Comparison of ENCODE assay signal across 25 cellular contexts in the genomic region with DNA sequence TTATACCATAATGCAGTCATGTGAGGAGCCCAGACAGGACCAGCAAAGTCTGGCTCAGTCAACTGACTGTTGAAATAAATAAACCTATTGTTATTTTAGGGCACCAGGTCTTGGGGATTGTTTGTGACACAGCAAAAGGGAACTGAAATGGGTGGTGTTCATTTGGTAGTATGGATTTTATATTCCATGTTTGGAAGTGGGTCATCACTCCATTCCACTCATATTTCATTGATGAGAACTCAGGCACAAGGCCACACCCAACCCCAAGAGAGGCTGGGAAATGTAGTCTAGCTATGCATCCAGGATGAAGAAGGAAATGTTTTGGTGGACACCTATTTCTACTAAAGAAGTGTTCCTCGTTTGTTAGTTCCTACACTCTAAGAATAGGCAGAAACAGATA.
DNase-seq lines count a peak whose midpoint lies in the region; ATAC-seq and TF ChIP-seq lines count a peak whose summit lies in the region.
"Had no signal": no experiment of that assay in that cellular context is flagged by ENCODE, and none has a peak within 500 bp of the region (broad histone marks: within the 10 kb centered on the region; RNA-seq: fewer than 3 reads in every experiment).

No MANE protein-coding gene starts in this region.

- no peaks in the 10 kb centered on the region for H3K36me3 ChIP-seq in breast epithelium
- H3K36me3 ChIP-seq in PC-3 (ENCODE audit: low read depth, low read length): no peaks in the 10 kb centered on the region
- H3K36me3 ChIP-seq in fibroblast of lung (ENCODE audit: control insufficient read depth, insufficient read depth, low read length): no peaks in the 10 kb centered on the region
- no peaks in the 10 kb centered on the region for H3K36me3 ChIP-seq in lower lobe of right lung
- H3K36me3 ChIP-seq: suprapubic skin had no signal

- H3K27ac ChIP-seq in breast epithelium (no peak overlapping the region), PC-3 (ENCODE audit: low read length) (no peak overlapping the region), fibroblast of lung (ENCODE audit: insufficient read depth, low read length) (no peak overlapping the region), lower lobe of right lung (no peak overlapping the region)
- H3K27ac ChIP-seq: SK-N-MC, suprapubic skin had no signal

- no TSS peak for BruUV-seq in MCF 10A (replicated peaks; lab: Mats Ljungman, UMichigan)
- BruUV-seq in PC-3 (replicated peaks; lab: Mats Ljungman, UMichigan): no TSS peak

- H3K4me3 ChIP-seq in breast epithelium (no peak overlapping the region), PC-3 (ENCODE audit: low read length) (no peak overlapping the region), fibroblast of lung (replicated peaks in 1 of 4; ENCODE audit: control extremely low read depth in 1 of 4, insufficient read depth in 1 of 4, low read depth in 3 of 4, low read length in 4 of 4) (no peak overlapping the region), lower lobe of right lung (no peak overlapping the region)
- H3K4me3 ChIP-seq: SK-N-MC, suprapubic skin had no signal

- H3K27me3 ChIP-seq in breast epithelium: no peaks in the 10 kb centered on the region
- no peaks in the 10 kb centered on the region for H3K27me3 ChIP-seq in PC-3 (ENCODE audit: low read length)
- no peaks in the 10 kb centered on the region for H3K27me3 ChIP-seq in fibroblast of lung (ENCODE audit: control insufficient read depth, insufficient read depth, low read length)
- no peaks in the 10 kb centered on the region for H3K27me3 ChIP-seq in lower lobe of right lung (ENCODE audit: low read depth)
- H3K27me3 ChIP-seq: suprapubic skin had no signal

- H3K36me3 Mint-ChIP-seq in MCF 10A (ENCODE audit: insufficient read depth, unreplicated experiment): no peaks in the 10 kb centered on the region
- H3K36me3 Mint-ChIP-seq: CD4-positive, CD25-positive, alpha-beta regulatory T cell; mesothelial cell of epicardium had no signal

- TF ChIP-seq CTCF in MCF 10A (IDR thresholded peaks at IDR 0.05; ENCODE audit: unreplicated experiment) (no peak), breast epithelium (IDR thresholded peaks at IDR 0.05) (no peak), PC-3 (conservative IDR thresholded peaks at IDR 0.05; ENCODE audit: low read depth, low read length) (no peak), fibroblast of lung (conservative IDR thresholded peaks at IDR 0.05 in 1 of 2, IDR thresholded peaks at IDR 0.05 in 1 of 2; ENCODE audit: low read depth in 1 of 2, low read length in 2 of 2) (no peak), lower lobe of right lung (IDR thresholded peaks at IDR 0.05) (no peak)

- no peak overlapping the region for H2AFZ ChIP-seq in PC-3 (ENCODE audit: low read length)
- H2AFZ ChIP-seq in fibroblast of lung (ENCODE audit: low read length): no peak overlapping the region

- POLR2A ChIA-PET in MCF 10A (lab: Yijun Ruan, JAX) (interaction anchor here (0.5 to 1.2 kb wide), 4 partner anchors 37 to 209 kb away, joined by 3 to 5 read pairs (median 4); no protein-coding TSS in a partner anchor), PC-3 (lab: Charles Lee; ENCODE audit: unreplicated experiment) (no interaction called here)

- ATAC-seq in PC-3 (peak; percentile 22; the same call in 1 of the 2 replicates), lower lobe of right lung (no peak)
- ATAC-seq: left colon had no signal

- H3K27ac Mint-ChIP-seq in MCF 10A (ENCODE audit: low read depth, unreplicated experiment): peak overlapping the region; percentile 16
- H3K27ac Mint-ChIP-seq: activated naive CD8-positive, alpha-beta T cell treated with anti-CD3 and anti-CD28 coated beads, Interleukin-2, amount 50 U/mL, for 24 hours; CD4-positive, CD25-positive, alpha-beta regulatory T cell; IgD-negative memory B cell; mesothelial cell of epicardium; nephron progenitor cell; progenitor cell of endocrine pancreas had no signal

- no peaks in the 10 kb centered on the region for H3K27me3 Mint-ChIP-seq in MCF 10A (ENCODE audit: insufficient read depth, unreplicated experiment)
- H3K27me3 Mint-ChIP-seq: CD4-positive, CD25-positive, alpha-beta regulatory T cell; IgD-negative memory B cell; progenitor cell of endocrine pancreas had no signal

- H3K79me2 ChIP-seq in PC-3 (ENCODE audit: low read length): no peaks in the 10 kb centered on the region
- no peaks in the 10 kb centered on the region for H3K79me2 ChIP-seq in fibroblast of lung (ENCODE audit: control insufficient read depth, insufficient read depth, low read length)

- H4K20me1 ChIP-seq in PC-3 (ENCODE audit: low read length): no peaks in the 10 kb centered on the region
- no peaks in the 10 kb centered on the region for H4K20me1 ChIP-seq in fibroblast of lung (ENCODE audit: control insufficient read depth, extremely low read depth, insufficient read depth, low read length)

- H3K9me3 ChIP-seq in breast epithelium: no peaks in the 10 kb centered on the region
- no peaks in the 10 kb centered on the region for H3K9me3 ChIP-seq in PC-3 (ENCODE audit: low read length)
- H3K9me3 ChIP-seq in fibroblast of lung (ENCODE audit: control insufficient read depth, insufficient read depth, low read depth, low read length): no peaks in the 10 kb centered on the region
- H3K9me3 ChIP-seq in lower lobe of right lung: no peaks in the 10 kb centered on the region
- H3K9me3 ChIP-seq: suprapubic skin had no signal

- no peak for TF ChIP-seq POLR2A in breast epithelium (IDR thresholded peaks at IDR 0.05)

- H3K4me3 Mint-ChIP-seq in MCF 10A (ENCODE audit: unreplicated experiment): no peak overlapping the region
- H3K4me3 Mint-ChIP-seq: activated naive CD8-positive, alpha-beta T cell treated with anti-CD3 and anti-CD28 coated beads, Interleukin-2, amount 50 U/mL, for 24 hours; CD4-positive, CD25-positive, alpha-beta regulatory T cell; mesothelial cell of epicardium; nephron progenitor cell had no signal

- peak; percentile 15 for DNase-seq in MCF 10A (ENCODE audit: unreplicated experiment)
- DNase-seq in breast epithelium (ENCODE audit: low spot score in 2 of 2): no peak
- peak; percentile 74 for DNase-seq in PC-3
- peak; percentile 6 to 23 for DNase-seq in fibroblast of lung (ENCODE audit: low read depth in 2 of 2)
- DNase-seq in SHP77 (lab: John Stamatoyannopoulos, UW): no peak
- DNase-seq in NCI-H1417 (lab: John Stamatoyannopoulos, UW): no peak
- DNase-seq in H4 (ENCODE audit: low spot score): no peak
- no peak for DNase-seq in lower lobe of right lung
- DNase-seq: 8988T; activated CD4-positive, CD25-positive, alpha-beta regulatory T cell treated with anti-CD3 and anti-CD28 coated beads, Interleukin-2, amount 50 U/mL, for 72 hours; activated naive CD8-positive, alpha-beta T cell treated with anti-CD3 and anti-CD28 coated beads, Interleukin-2, amount 50 U/mL, for 24 hours; CD4-positive, CD25-positive, alpha-beta regulatory T cell; central memory CD4-positive, alpha-beta T cell; effector CD4-positive, alpha-beta T cell; left colon; NCI-H1092; NCI-H2107; NCI-H748 treated with DMSO at 0.1 percent for 48 hours; nephron progenitor cell; T1000 had no signal

- H3K4me2 ChIP-seq in PC-3 (ENCODE audit: low read length) (no peak overlapping the region), fibroblast of lung (ENCODE audit: extremely low read depth, insufficient read depth, low read length) (no peak overlapping the region)

- H3K4me1 Mint-ChIP-seq in MCF 10A (ENCODE audit: insufficient read depth, unreplicated experiment): peaks cover 40% of the 10 kb centered on the region
- H3K4me1 Mint-ChIP-seq: activated naive CD8-positive, alpha-beta T cell treated with anti-CD3 and anti-CD28 coated beads, Interleukin-2, amount 50 U/mL, for 24 hours; CD4-positive, CD25-positive, alpha-beta regulatory T cell; IgD-negative memory B cell had no signal

- H3K4me1 ChIP-seq in breast epithelium (no peaks in the 10 kb centered on the region), PC-3 (ENCODE audit: insufficient read depth, low read length) (peaks cover 49% of the 10 kb centered on the region), fibroblast of lung (ENCODE audit: control insufficient read depth, extremely low read depth, insufficient read depth, low read length) (peaks cover 8% of the 10 kb centered on the region), lower lobe of right lung (no peaks in the 10 kb centered on the region)

- no peaks in the 10 kb centered on the region for H3K9me2 ChIP-seq in PC-3 (replicated peaks; ENCODE audit: low read length)

- H3K9me3 Mint-ChIP-seq in MCF 10A (ENCODE audit: unreplicated experiment): no peaks in the 10 kb centered on the region

- no peak overlapping the region for H3K9ac ChIP-seq in PC-3 (ENCODE audit: low read length)
- H3K9ac ChIP-seq in fibroblast of lung (ENCODE audit: insufficient read depth, low read length): no peak overlapping the region

- intact Hi-C loops in MCF 10A (cut with micrococcal nuclease): no loop called here
- intact Hi-C loops in breast epithelium (cut with DNase I; ENCODE audit: low total_unique reads): no loop called here
- intact Hi-C loops in PC-3 (cut with micrococcal nuclease): no loop called here
- intact Hi-C loops in lower lobe of right lung (cut with DNase I): no loop called here

- CTCF ChIA-PET in MCF 10A (lab: Yijun Ruan, JAX): interaction anchor here (0.6 to 1.6 kb wide), 4 partner anchors 20 to 175 kb away, joined by 3 to 5 read pairs (median 4); no protein-coding TSS in a partner anchor
- CTCF ChIA-PET in PC-3 (lab: Charles Lee): no interaction called here

- no peaks in the 10 kb centered on the region for H3F3A ChIP-seq in PC-3 (ENCODE audit: low read length, unreplicated experiment)

Comparison
In these comparisons a context has a peak if more than half of its experiments do, and no peak if none do; other contexts are left out.
1. DNase-seq: peak in MCF 10A (single experiment), PC-3 (single experiment) and fibroblast of lung (2 of 2); none in breast epithelium (0 of 2), SHP77 (0 of 2), NCI-H1417 (0 of 3), H4 (single experiment) and lower lobe of right lung (single experiment).